1 cellular context compared by ENCODE assay signal in the genomic region with DNA sequence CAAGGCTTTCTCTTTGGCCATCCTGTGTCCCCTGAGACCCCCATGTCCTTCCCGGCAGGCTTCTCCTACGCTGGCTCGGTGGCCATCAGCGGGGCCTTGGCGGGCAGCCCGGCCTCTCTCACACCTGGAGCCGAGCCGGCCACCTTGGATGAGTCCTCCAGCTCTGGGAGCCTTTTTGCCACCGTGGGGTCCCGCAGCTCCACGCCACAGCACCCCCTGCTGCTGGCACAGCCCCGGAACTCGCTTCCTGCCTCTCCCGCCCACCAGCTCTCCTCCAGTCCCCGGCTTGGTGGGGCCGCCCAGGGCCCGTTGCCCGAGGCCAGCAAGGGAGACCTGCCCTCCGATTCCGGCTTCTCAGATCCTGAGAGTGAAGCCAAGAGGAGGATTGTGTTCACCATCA.
TF ChIP-seq lines count a peak whose summit lies in the region.

No MANE protein-coding gene starts in this region.

TF ChIP-seq in GM12878, 131 proteins besides CTCF, POLR2A, EP300 and RAD21 (continued from another document):
- TF ChIP-seq ZBTB4 (CRISPR knock-in tag; IDR thresholded peaks at IDR 0.05) (no peak), PBX3 (IDR thresholded peaks at IDR 0.05; ENCODE audit: insufficient replicate concordance, low read depth, low read length) (no peak), ATF3 (IDR thresholded peaks at IDR 0.05; ENCODE audit: borderline replicate concordance, extremely low read depth, low read depth, low read length) (no peak)
- TF ChIP-seq, protein P1, sequence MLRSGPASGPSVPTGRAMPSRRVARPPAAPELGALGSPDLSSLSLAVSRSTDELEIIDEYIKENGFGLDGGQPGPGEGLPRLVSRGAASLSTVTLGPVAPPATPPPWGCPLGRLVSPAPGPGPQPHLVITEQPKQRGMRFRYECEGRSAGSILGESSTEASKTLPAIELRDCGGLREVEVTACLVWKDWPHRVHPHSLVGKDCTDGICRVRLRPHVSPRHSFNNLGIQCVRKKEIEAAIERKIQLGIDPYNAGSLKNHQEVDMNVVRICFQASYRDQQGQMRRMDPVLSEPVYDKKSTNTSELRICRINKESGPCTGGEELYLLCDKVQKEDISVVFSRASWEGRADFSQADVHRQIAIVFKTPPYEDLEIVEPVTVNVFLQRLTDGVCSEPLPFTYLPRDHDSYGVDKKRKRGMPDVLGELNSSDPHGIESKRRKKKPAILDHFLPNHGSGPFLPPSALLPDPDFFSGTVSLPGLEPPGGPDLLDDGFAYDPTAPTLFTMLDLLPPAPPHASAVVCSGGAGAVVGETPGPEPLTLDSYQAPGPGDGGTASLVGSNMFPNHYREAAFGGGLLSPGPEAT (IDR thresholded peaks at IDR 0.05; ENCODE audit: low read depth) = no peak
- TF ChIP-seq, protein P2, sequence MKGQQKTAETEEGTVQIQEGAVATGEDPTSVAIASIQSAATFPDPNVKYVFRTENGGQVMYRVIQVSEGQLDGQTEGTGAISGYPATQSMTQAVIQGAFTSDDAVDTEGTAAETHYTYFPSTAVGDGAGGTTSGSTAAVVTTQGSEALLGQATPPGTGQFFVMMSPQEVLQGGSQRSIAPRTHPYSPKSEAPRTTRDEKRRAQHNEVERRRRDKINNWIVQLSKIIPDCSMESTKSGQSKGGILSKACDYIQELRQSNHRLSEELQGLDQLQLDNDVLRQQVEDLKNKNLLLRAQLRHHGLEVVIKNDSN (IDR thresholded peaks at IDR 0.05; ENCODE audit: borderline replicate concordance, extremely low read length, insufficient read depth, low read depth, low read length) = no peak
TF ChIP-seq in GM12878: peak in this region for 0.
